In the genomic region with DNA sequence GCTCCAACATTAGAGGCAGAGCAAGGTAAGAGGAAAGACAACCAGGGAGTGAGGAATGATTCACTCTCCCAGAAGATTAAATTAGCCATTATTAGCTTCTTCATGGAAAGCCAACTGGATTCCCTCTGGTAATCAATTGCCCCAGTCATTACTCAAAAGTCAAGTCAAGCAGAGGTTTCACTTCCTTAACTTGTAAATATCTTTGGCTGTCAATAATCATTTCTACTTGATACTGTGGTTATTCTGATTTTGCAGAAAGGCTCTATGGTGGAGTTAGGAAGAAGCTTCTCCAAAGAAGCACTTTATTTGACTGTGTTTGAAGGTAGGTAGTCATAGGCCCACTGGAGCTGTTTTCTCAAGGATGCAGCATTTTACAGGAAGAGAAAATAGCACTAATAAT, we compare ENCODE assay signal across 21 cellular contexts.
"Had no signal": no experiment of that assay in that cellular context is flagged by ENCODE, and none has a peak within 500 bp of the region (broad histone marks: within the 10 kb centered on the region; RNA-seq: fewer than 3 reads in every experiment).

No MANE protein-coding gene starts in this region.

- H3K9me3 Mint-ChIP-seq: activated naive CD4-positive, alpha-beta T cell treated with anti-CD3 and anti-CD28 coated beads, Interleukin-2, amount 50 U/mL, for 24 hours had no signal

- DNase-seq: activated CD4-positive, alpha-beta T cell treated with anti-CD3 and anti-CD28 coated beads for 4 hours; activated CD8-positive, alpha-beta memory T cell treated with anti-CD3 and anti-CD28 coated beads, Interleukin-2, amount 50 U/mL, for 48 hours; activated CD8-positive, alpha-beta T cell treated with anti-CD3 and anti-CD28 coated beads, Interleukin-2, amount 10 ng/mL, durations not matched to agents 7 days and 5 days; activated effector memory CD4-positive, alpha-beta T cell treated with Interleukin-2 at 50 U/mL for 16 hours; activated naive CD4-positive, alpha-beta T cell; activated T-cell treated with anti-CD3 and anti-CD28 coated beads, Interleukin-2, amount 50 U/mL, for 1 hour; amniotic stem cell; body of pancreas; central memory CD4-positive, alpha-beta T cell; NCI-H1048; NCI-H146; NCI-H187 treated with DMSO at 0.1 percent for 48 hours; NCI-H2081 treated with DMSO at 0.1 percent for 48 hours; NCI-H446; NCI-H524; SHP77; SW 1271 had no signal

- H3K27me3 Mint-ChIP-seq: activated naive CD4-positive, alpha-beta T cell treated with anti-CD3 and anti-CD28 coated beads, Interleukin-2, amount 50 U/mL, for 24 hours had no signal

- H3K36me3 Mint-ChIP-seq: activated naive CD4-positive, alpha-beta T cell treated with anti-CD3 and anti-CD28 coated beads, Interleukin-2, amount 50 U/mL, for 24 hours had no signal

- H3K4me1 Mint-ChIP-seq: activated naive CD4-positive, alpha-beta T cell treated with anti-CD3 and anti-CD28 coated beads, Interleukin-2, amount 50 U/mL, for 24 hours had no signal

- ATAC-seq: activated CD4-positive, CD25-positive, alpha-beta regulatory T cell treated with anti-CD3 and anti-CD28 coated beads, Interleukin-2, amount 50 U/mL, for 24 hours; activated CD8-positive, alpha-beta T cell treated with anti-CD3 and anti-CD28 coated beads, Interleukin-2, amount 10 ng/mL, durations not matched to agents 7 days and 5 days; body of pancreas; SK-N-SH treated with all-trans-retinoic acid at 6 μM for 48 hours had no signal

- H3K27ac Mint-ChIP-seq: activated CD8-positive, alpha-beta T cell treated with anti-CD3 and anti-CD28 coated beads, Interleukin-2, amount 10 ng/mL, durations not matched to agents 7 days and 5 days; activated naive CD4-positive, alpha-beta T cell treated with anti-CD3 and anti-CD28 coated beads, Interleukin-2, amount 50 U/mL, for 24 hours; T-helper 2 cell treated with Interferon-gamma antibody and Interleukin-4, amounts not matched to agents 5 μg/mL and 100 μg/mL, for 36 hours had no signal

- H3K4me3 Mint-ChIP-seq: activated CD8-positive, alpha-beta T cell treated with anti-CD3 and anti-CD28 coated beads, Interleukin-2, amount 10 ng/mL, durations not matched to agents 7 days and 5 days; activated naive CD4-positive, alpha-beta T cell treated with anti-CD3 and anti-CD28 coated beads, Interleukin-2, amount 50 U/mL, for 24 hours; T-helper 2 cell treated with Interferon-gamma antibody and Interleukin-4, amounts not matched to agents 5 μg/mL and 100 μg/mL, for 36 hours had no signal
